Comparison of ENCODE assay signal across 1 cellular context in the genomic region with DNA sequence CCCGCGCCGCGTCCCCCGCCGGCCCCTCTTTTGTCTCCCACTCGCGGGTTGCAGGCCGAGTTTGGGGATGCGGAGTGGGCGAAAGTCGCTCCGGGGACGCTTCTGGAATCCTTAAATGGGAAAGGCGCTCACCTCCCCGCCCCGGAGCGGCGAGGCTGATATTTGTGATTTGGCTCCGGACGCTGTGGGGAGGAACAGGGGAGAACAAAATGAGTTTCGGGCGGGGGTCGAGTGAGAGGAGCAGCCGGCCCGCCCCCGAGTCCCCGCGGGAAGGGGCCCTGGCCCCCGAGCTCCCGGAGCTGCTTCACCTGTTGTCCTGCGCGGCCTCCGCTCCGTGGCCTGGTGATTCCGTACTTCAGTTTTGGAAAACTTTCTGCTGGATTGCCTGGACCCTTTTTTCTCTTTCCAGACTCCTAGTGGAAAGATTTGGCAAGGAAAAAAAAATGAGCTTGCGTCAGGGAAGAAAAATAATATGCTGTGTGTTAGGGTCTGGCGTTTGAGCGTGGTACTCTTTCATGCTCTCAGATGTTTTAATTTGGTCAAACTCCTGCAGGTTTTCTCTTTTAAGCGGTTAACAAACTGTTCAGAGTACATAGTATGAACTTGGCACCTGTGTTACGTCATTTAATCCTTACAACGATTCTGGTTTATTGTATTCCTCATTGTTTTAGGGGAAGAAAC.
A peak's percentile ranks its signal among the peaks of the same experiment; 100 is the strongest.
TF ChIP-seq lines count a peak whose summit lies in the region.

No MANE protein-coding gene starts in this region.

TF ChIP-seq in WTC11, 78 proteins besides CTCF, POLR2A, EP300 and RAD21 (continued from another document):
- TF ChIP-seq, protein P1, sequence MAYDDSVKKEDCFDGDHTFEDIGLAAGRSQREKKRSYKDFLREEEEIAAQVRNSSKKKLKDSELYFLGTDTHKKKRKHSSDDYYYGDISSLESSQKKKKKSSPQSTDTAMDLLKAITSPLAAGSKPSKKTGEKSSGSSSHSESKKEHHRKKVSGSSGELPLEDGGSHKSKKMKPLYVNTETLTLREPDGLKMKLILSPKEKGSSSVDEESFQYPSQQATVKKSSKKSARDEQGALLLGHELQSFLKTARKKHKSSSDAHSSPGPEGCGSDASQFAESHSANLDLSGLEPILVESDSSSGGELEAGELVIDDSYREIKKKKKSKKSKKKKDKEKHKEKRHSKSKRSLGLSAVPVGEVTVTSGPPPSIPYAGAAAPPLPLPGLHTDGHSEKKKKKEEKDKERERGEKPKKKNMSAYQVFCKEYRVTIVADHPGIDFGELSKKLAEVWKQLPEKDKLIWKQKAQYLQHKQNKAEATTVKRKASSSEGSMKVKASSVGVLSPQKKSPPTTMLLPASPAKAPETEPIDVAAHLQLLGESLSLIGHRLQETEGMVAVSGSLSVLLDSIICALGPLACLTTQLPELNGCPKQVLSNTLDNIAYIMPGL (CRISPR knock-in tag; IDR thresholded peaks at IDR 0.05) = 0 out of 2 replicates have a peak, but pooled peaks have one; percentile 6
- TF ChIP-seq ZBTB21 (CRISPR knock-in tag; IDR thresholded peaks at IDR 0.05; ENCODE audit: borderline replicate concordance) (no peak), SOX15 (CRISPR knock-in tag; IDR thresholded peaks at IDR 0.05) (no peak), CBFB (CRISPR knock-in tag; IDR thresholded peaks at IDR 0.05; ENCODE audit: low read depth) (no peak), MXD4 (CRISPR knock-in tag; IDR thresholded peaks at IDR 0.05; ENCODE audit: borderline replicate concordance) (no peak), SMAD4 (CRISPR knock-in tag; IDR thresholded peaks at IDR 0.05) (no peak), ELF4 (CRISPR knock-in tag; IDR thresholded peaks at IDR 0.05; ENCODE audit: low read depth) (no peak)
- TF ChIP-seq, protein P2, sequence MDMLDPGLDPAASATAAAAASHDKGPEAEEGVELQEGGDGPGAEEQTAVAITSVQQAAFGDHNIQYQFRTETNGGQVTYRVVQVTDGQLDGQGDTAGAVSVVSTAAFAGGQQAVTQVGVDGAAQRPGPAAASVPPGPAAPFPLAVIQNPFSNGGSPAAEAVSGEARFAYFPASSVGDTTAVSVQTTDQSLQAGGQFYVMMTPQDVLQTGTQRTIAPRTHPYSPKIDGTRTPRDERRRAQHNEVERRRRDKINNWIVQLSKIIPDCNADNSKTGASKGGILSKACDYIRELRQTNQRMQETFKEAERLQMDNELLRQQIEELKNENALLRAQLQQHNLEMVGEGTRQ (CRISPR knock-in tag; IDR thresholded peaks at IDR 0.05) = no peak
- TF ChIP-seq, protein P3, sequence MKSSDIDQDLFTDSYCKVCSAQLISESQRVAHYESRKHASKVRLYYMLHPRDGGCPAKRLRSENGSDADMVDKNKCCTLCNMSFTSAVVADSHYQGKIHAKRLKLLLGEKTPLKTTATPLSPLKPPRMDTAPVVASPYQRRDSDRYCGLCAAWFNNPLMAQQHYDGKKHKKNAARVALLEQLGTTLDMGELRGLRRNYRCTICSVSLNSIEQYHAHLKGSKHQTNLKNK (CRISPR knock-in tag; IDR thresholded peaks at IDR 0.05) = no peak
